Comparison of ENCODE assay signal across 5 cellular contexts in genomic region chr15:39551476-39551875, GRCh38.
"Had no signal": no experiment of that assay in that cellular context is flagged by ENCODE, and none has a peak within 500 bp of the region (broad histone marks: within the 10 kb centered on the region; RNA-seq: fewer than 3 reads in every experiment).

No MANE protein-coding gene starts in this region.

- H3K27ac ChIP-seq: HL-60 had no signal

- DNase-seq: IMR-90, KBM-7, KG1 had no signal

- H3K4me3 ChIP-seq: K562 had no signal
